In genomic region chr12:56119361-56119796, GRCh38 we compare ENCODE assay signal across 8 cellular contexts. TPM values are rescaled to one million over a fixed set of nuclear protein-coding genes. Genes with fewer than 3 reads are reported as not detected.
DNase-seq lines count a peak whose midpoint lies in the region; ATAC-seq and TF ChIP-seq lines count a peak whose summit lies in the region.

No MANE protein-coding gene starts in this region.

- intact Hi-C loops in right lobe of liver (cut with DNase I), result no loop called here

- no peaks in the 10 kb centered on the region for H3K27me3 ChIP-seq in right lobe of liver

- H3K4me1 ChIP-seq in HEK293 (ENCODE audit: control insufficient read depth, insufficient read depth, low read length), result peaks cover 5% of the 10 kb centered on the region
- H3K4me1 ChIP-seq in right lobe of liver, result peaks cover 0 to 53% (median 19%) of the 10 kb centered on the region in 4 donors

- 0% methylated on average over 2 of the region's 2 CpGs for WGBS in right lobe of liver (ENCODE audit: insufficient coverage, low coverage, low lambda C conversion rate, missing lambda C conversion rate)

- H3K4me3 ChIP-seq in HEK293 (ENCODE audit: low read depth, low read length) (peak overlapping the region; percentile 78; the same call in 1 of the 2 replicates), right lobe of liver (peak overlapping the region in 2 of 3 donors; percentile 74 to 95)

- H3K27ac ChIP-seq in HEK293 (ENCODE audit: extremely low read depth, low read depth, low read length), result no peak overlapping the region
- H3K27ac ChIP-seq in right lobe of liver, result peak overlapping the region; percentile 75 to 84 (median 82)

- no peaks in the 10 kb centered on the region for H3K9me3 ChIP-seq in HEK293 (ENCODE audit: control insufficient read depth, insufficient read depth, low read depth, low read length)
- H3K9me3 ChIP-seq in right lobe of liver, result no peaks in the 10 kb centered on the region

- TF ChIP-seq CTCF in HEK293 (tag by site-specific recombination; IDR thresholded peaks at IDR 0.05) (peak; percentile 91), right lobe of liver (IDR thresholded peaks at IDR 0.05) (peak; percentile 79 to 90 (median 82))

- POLR2A ChIA-PET in HEK293 (lab: Yijun Ruan, JAX), result interaction anchor here (1.1 to 6.1 kb wide), 10 partner anchors 8 to 197 kb away, joined by 4 to 165 read pairs (median 22); partner anchors contain the start of genes ANKRD52, CNPY2, ESYT1 and MYL6

- peak; percentile 43 to 61 (median 50) for ATAC-seq in right lobe of liver
- ATAC-seq in GM18511 (IDR thresholded peaks at IDR 0.05; ENCODE audit: unreplicated experiment), result no peak

- TF ChIP-seq POLR2A in right lobe of liver (IDR thresholded peaks at IDR 0.05), result no peak

- H3K36me3 ChIP-seq in HEK293 (ENCODE audit: control insufficient read depth in 2 of 2, insufficient read depth in 1 of 2, low read length in 2 of 2), result peaks cover 0 to 50% of the 10 kb centered on the region in 2 experiments; a peak in 1 of 3 replicates
- H3K36me3 ChIP-seq in right lobe of liver, result no peaks in the 10 kb centered on the region

- DNase-seq in Ammon's horn (ENCODE audit: low spot score) (peak; percentile 85), NCI-H526 (lab: John Stamatoyannopoulos, UW) (peak; percentile 86 to 90), right lobe of liver (peak; percentile 66 to 89 (median 79))
- peak; percentile 47 to 58 for DNase-seq in activated CD4-positive, alpha-beta T cell treated with anti-CD3 and anti-CD28 coated beads, Interleukin-2, amount 50 U/mL, for 4 hours
- DNase-seq in effector CD8-positive, alpha-beta T cell (lab: John Stamatoyannopoulos, UW), result peak; percentile 39
- DNase-seq in stimulated activated CD4-positive, alpha-beta T cell treated with anti-CD3 and anti-CD28 coated beads, TNF-alpha, amount 100 ng/mL, for 1 hour (ENCODE audit: low read depth in 3 of 3, low spot score in 1 of 3), result peak in 2 of 3 donors; percentile 23 to 27

- CTCF ChIA-PET in HEK293 (lab: Yijun Ruan, JAX), result interaction anchor here (0.6 to 5.0 kb wide), 35 partner anchors 9 to 993 kb away, joined by 3 to 86 read pairs (median 4); partner anchors contain the start of genes ESYT1, MYL6, PA2G4 and RNF41

TF ChIP-seq in HEK293, 187 proteins besides CTCF, POLR2A, EP300 and RAD21 (continues in another document):
- TF ChIP-seq ZBTB6 (tag by site-specific recombination; IDR thresholded peaks at IDR 0.05), result 0 out of 2 replicates have a peak, but pooled peaks have one; percentile 16
- TF ChIP-seq ZNF335 (tag by site-specific recombination; conservative IDR thresholded peaks at IDR 0.05), result 0 out of 2 replicates have a peak, but pooled peaks have one; percentile 19
- no peak for TF ChIP-seq ZSCAN16 (tag by site-specific recombination; IDR thresholded peaks at IDR 0.05)
- TF ChIP-seq ZNF169 (tag by site-specific recombination; IDR thresholded peaks at IDR 0.05), result no peak
- TF ChIP-seq ZNF10 (tag by site-specific recombination; IDR thresholded peaks at IDR 0.05), result no peak
- no peak for TF ChIP-seq ZNF416 (tag by site-specific recombination; IDR thresholded peaks at IDR 0.05)
- TF ChIP-seq PATZ1 (tag by site-specific recombination; IDR thresholded peaks at IDR 0.05), result peak; percentile 91
- peak; percentile 62 for TF ChIP-seq SP7 (tag by site-specific recombination; IDR thresholded peaks at IDR 0.05)
- TF ChIP-seq ZNF112 (tag by site-specific recombination; IDR thresholded peaks at IDR 0.05), result no peak
- TF ChIP-seq ZNF324 (tag by site-specific recombination; IDR thresholded peaks at IDR 0.05), result no peak
- TF ChIP-seq TSHZ1 (tag by site-specific recombination; IDR thresholded peaks at IDR 0.05; ENCODE audit: borderline replicate concordance), result no peak
- peak; percentile 46; the same call in 1 of the 2 replicates for TF ChIP-seq ZNF2 (tag by site-specific recombination; IDR thresholded peaks at IDR 0.05)
- TF ChIP-seq PBX3 (CRISPR knock-in tag; IDR thresholded peaks at IDR 0.05), result no peak
- no peak for TF ChIP-seq ZNF426 (tag by site-specific recombination; IDR thresholded peaks at IDR 0.05)
- TF ChIP-seq OVOL3 (tag by site-specific recombination; IDR thresholded peaks at IDR 0.05), result no peak
- TF ChIP-seq ZNF692 (tag by site-specific recombination; IDR thresholded peaks at IDR 0.05), result peak; percentile 54; the same call in 1 of the 2 replicates
- TF ChIP-seq HOXA7 (CRISPR knock-in tag; IDR thresholded peaks at IDR 0.05; ENCODE audit: borderline replicate concordance), result no peak
- no peak for TF ChIP-seq ZNF37A (tag by site-specific recombination; IDR thresholded peaks at IDR 0.05)

RNA-seq across cellular contexts. Expression of gene ZC3H10, which starts 1.3 kb away (rescaled TPM):
- total RNA-seq in right lobe of liver, result 1 to 10 TPM; 1.7 to 5.4 (median 3.2) TPM

RNA-seq across cellular contexts. Expression of gene RPL41, which starts 2.9 kb away (rescaled TPM):
- total RNA-seq in right lobe of liver, result 1,000 to 10,000 TPM in 4 of 6 experiments, 100 to 1,000 TPM in 2; 516 to 1,547 (median 1,257) TPM

RNA-seq across cellular contexts. Expression of gene ESYT1, which starts 8.7 kb away (rescaled TPM):
- 100 to 1,000 TPM in 1 of 6 experiments, 10 to 100 TPM in 5; 56.5 to 117 (median 70.3) TPM for total RNA-seq in right lobe of liver

RNA-seq across cellular contexts. Expression of gene PA2G4, which starts 15.0 kb away (rescaled TPM):
- 10 to 100 TPM; 29.7 to 82.4 (median 36.6) TPM for total RNA-seq in right lobe of liver

RNA-seq across cellular contexts. Expression of gene MYL6B, which starts 33.0 kb away (rescaled TPM):
- total RNA-seq in right lobe of liver, result 10 to 100 TPM in 5 of 6 experiments, 1 to 10 TPM in 1; 4.9 to 18.7 (median 12.6) TPM

Comparison
In these comparisons a context has a peak if more than half of its experiments do, and no peak if none do; other contexts are left out.
1. DNase-seq: peak in every context shown above with its lines; median percentile 88 in NCI-H526; 85 in Ammon's horn; 79 in right lobe of liver; 52 in activated CD4-positive, alpha-beta T cell treated with anti-CD3 and anti-CD28 coated beads, Interleukin-2, amount 50 U/mL, for 4 hours; 39 in effector CD8-positive, alpha-beta T cell; 25 in stimulated activated CD4-positive, alpha-beta T cell treated with anti-CD3 and anti-CD28 coated beads, TNF-alpha, amount 100 ng/mL, for 1 hour.